1 cellular context compared by ENCODE assay signal in genomic region chr4:6926681-6927478, GRCh38.
TF ChIP-seq lines count a peak whose summit lies in the region.

No MANE protein-coding gene starts in this region.

TF ChIP-seq in HepG2, 621 proteins besides CTCF, POLR2A, EP300 and RAD21 (continued from another document and continues in another):
- TF ChIP-seq PATZ1 (CRISPR knock-in tag; IDR thresholded peaks at IDR 0.05) = peak; percentile 84
- no peak for TF ChIP-seq SP2 (CRISPR knock-in tag; IDR thresholded peaks at IDR 0.05)
- TF ChIP-seq PITX1 (CRISPR knock-in tag; IDR thresholded peaks at IDR 0.05) = 0 out of 2 replicates have a peak, but pooled peaks have one; percentile 36
- TF ChIP-seq HDAC1 (CRISPR knock-in tag; IDR thresholded peaks at IDR 0.05) = peak; percentile 62; the same call in 1 of the 2 replicates
- peak; percentile 86 for TF ChIP-seq TBX2 (CRISPR knock-in tag; IDR thresholded peaks at IDR 0.05; ENCODE audit: borderline replicate concordance)
- no peak for TF ChIP-seq MTF1 (CRISPR knock-in tag; IDR thresholded peaks at IDR 0.05)
- TF ChIP-seq ARNTL (CRISPR knock-in tag; IDR thresholded peaks at IDR 0.05) = 0 out of 2 replicates have a peak, but pooled peaks have one; percentile 47
- TF ChIP-seq, protein P1, sequence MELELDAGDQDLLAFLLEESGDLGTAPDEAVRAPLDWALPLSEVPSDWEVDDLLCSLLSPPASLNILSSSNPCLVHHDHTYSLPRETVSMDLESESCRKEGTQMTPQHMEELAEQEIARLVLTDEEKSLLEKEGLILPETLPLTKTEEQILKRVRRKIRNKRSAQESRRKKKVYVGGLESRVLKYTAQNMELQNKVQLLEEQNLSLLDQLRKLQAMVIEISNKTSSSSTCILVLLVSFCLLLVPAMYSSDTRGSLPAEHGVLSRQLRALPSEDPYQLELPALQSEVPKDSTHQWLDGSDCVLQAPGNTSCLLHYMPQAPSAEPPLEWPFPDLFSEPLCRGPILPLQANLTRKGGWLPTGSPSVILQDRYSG (CRISPR knock-in tag; IDR thresholded peaks at IDR 0.05) = no peak
- no peak for TF ChIP-seq ZNF33A (CRISPR knock-in tag; IDR thresholded peaks at IDR 0.05; ENCODE audit: borderline replicate concordance)
- no peak for TF ChIP-seq CBX5 (CRISPR knock-in tag; IDR thresholded peaks at IDR 0.05; ENCODE audit: borderline replicate concordance)
- TF ChIP-seq MLLT10 (CRISPR knock-in tag; IDR thresholded peaks at IDR 0.05) = no peak
- no peak for TF ChIP-seq HMGA1 (CRISPR knock-in tag; conservative IDR thresholded peaks at IDR 0.05)
- TF ChIP-seq MIXL1 (CRISPR knock-in tag; IDR thresholded peaks at IDR 0.05) = 0 out of 2 replicates have a peak, but pooled peaks have one; percentile 39
- no peak for TF ChIP-seq THAP9 (CRISPR knock-in tag; IDR thresholded peaks at IDR 0.05; ENCODE audit: borderline replicate concordance)
- TF ChIP-seq ZNF878 (CRISPR knock-in tag; IDR thresholded peaks at IDR 0.05) = no peak
- TF ChIP-seq TAF1 (CRISPR knock-in tag; IDR thresholded peaks at IDR 0.05) = peak; percentile 37; the same call in 1 of the 2 replicates
- no peak for TF ChIP-seq HCFC1 (IDR thresholded peaks at IDR 0.05; ENCODE audit: low read depth, low read length)
- peak; percentile 41; the same call in 1 of the 2 replicates for TF ChIP-seq ZNF788 (CRISPR knock-in tag; IDR thresholded peaks at IDR 0.05; ENCODE audit: borderline replicate concordance)
- TF ChIP-seq THAP7 (CRISPR knock-in tag; IDR thresholded peaks at IDR 0.05) = no peak
- TF ChIP-seq CENPT (CRISPR knock-in tag; IDR thresholded peaks at IDR 0.05; ENCODE audit: low read depth) = no peak
- TF ChIP-seq, protein P2, sequence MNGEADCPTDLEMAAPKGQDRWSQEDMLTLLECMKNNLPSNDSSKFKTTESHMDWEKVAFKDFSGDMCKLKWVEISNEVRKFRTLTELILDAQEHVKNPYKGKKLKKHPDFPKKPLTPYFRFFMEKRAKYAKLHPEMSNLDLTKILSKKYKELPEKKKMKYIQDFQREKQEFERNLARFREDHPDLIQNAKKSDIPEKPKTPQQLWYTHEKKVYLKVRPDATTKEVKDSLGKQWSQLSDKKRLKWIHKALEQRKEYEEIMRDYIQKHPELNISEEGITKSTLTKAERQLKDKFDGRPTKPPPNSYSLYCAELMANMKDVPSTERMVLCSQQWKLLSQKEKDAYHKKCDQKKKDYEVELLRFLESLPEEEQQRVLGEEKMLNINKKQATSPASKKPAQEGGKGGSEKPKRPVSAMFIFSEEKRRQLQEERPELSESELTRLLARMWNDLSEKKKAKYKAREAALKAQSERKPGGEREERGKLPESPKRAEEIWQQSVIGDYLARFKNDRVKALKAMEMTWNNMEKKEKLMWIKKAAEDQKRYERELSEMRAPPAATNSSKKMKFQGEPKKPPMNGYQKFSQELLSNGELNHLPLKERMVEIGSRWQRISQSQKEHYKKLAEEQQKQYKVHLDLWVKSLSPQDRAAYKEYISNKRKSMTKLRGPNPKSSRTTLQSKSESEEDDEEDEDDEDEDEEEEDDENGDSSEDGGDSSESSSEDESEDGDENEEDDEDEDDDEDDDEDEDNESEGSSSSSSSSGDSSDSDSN (CRISPR knock-in tag; IDR thresholded peaks at IDR 0.05) = peak; percentile 37; the same call in 1 of the 2 replicates
- TF ChIP-seq POLR2AphosphoS5 (IDR thresholded peaks at IDR 0.05; ENCODE audit: low read depth, low read length) = 0 out of 2 replicates have a peak, but pooled peaks have one; percentile 20
- no peak for TF ChIP-seq SMARCC2 (IDR thresholded peaks at IDR 0.05)
- peak; percentile 97 for TF ChIP-seq ZNF691 (CRISPR knock-in tag; IDR thresholded peaks at IDR 0.05; ENCODE audit: borderline replicate concordance, low read depth)
- TF ChIP-seq SOX5 (CRISPR knock-in tag; IDR thresholded peaks at IDR 0.05; ENCODE audit: borderline replicate concordance) = peak; percentile 40; the same call in 1 of the 2 replicates
- TF ChIP-seq, protein P3, sequence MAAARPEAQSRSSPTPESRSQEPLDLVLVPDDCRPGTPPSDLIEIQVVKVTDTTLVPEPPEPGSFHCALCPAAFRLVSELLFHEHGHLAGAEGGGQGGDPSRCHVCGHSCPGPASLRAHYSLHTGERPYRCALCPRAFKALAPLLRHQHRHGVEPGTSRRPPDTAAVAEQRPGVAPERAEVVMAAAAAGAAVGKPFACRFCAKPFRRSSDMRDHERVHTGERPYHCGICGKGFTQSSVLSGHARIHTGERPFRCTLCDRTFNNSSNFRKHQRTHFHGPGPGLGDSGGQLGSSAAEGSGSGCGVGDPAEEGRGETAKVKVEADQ (CRISPR knock-in tag; IDR thresholded peaks at IDR 0.05; ENCODE audit: borderline replicate concordance) = no peak
- TF ChIP-seq CSRNP1 (CRISPR knock-in tag; IDR thresholded peaks at IDR 0.05) = no peak
- TF ChIP-seq NCOA1 (CRISPR knock-in tag; IDR thresholded peaks at IDR 0.05) = no peak
- TF ChIP-seq ZNF605 (CRISPR knock-in tag; IDR thresholded peaks at IDR 0.05) = 0 out of 2 replicates have a peak, but pooled peaks have one; percentile 52
- TF ChIP-seq ZNF274 (CRISPR knock-in tag; IDR thresholded peaks at IDR 0.05) = no peak
- 0 out of 2 replicates have a peak, but pooled peaks have one; percentile 23 for TF ChIP-seq THAP11 (CRISPR knock-in tag; IDR thresholded peaks at IDR 0.05)
- TF ChIP-seq HOXA5 (CRISPR knock-in tag; IDR thresholded peaks at IDR 0.05) = no peak
- no peak for TF ChIP-seq FIP1L1 (IDR thresholded peaks at IDR 0.05; ENCODE audit: borderline replicate concordance, insufficient read depth, low read depth, low read length)
- TF ChIP-seq ZNF557 (CRISPR knock-in tag; IDR thresholded peaks at IDR 0.05) = no peak
- TF ChIP-seq POGZ (CRISPR knock-in tag; IDR thresholded peaks at IDR 0.05) = 0 out of 2 replicates have a peak, but pooled peaks have one; percentile 43
- TF ChIP-seq RBFOX2 (IDR thresholded peaks at IDR 0.05; ENCODE audit: low read depth, low read length) = no peak
- peak; percentile 79 for TF ChIP-seq SKI (IDR thresholded peaks at IDR 0.05; ENCODE audit: partially characterized antibody)
- TF ChIP-seq, protein P4, sequence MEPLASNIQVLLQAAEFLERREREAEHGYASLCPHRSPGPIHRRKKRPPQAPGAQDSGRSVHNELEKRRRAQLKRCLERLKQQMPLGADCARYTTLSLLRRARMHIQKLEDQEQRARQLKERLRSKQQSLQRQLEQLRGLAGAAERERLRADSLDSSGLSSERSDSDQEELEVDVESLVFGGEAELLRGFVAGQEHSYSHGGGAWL (CRISPR knock-in tag; IDR thresholded peaks at IDR 0.05) = 0 out of 2 replicates have a peak, but pooled peaks have one; percentile 33
- no peak for TF ChIP-seq HMGXB4 (CRISPR knock-in tag; IDR thresholded peaks at IDR 0.05; ENCODE audit: borderline replicate concordance in 1 of 2, low read depth in 1 of 2)
- TF ChIP-seq JUND (CRISPR knock-in tag; IDR thresholded peaks at IDR 0.05) = 0 out of 2 replicates have a peak, but pooled peaks have one; percentile 13
- TF ChIP-seq SNAPC2 (CRISPR knock-in tag; IDR thresholded peaks at IDR 0.05) = no peak
- no peak for TF ChIP-seq TGIF2 (CRISPR knock-in tag; IDR thresholded peaks at IDR 0.05)
